ENCODE assay signal across 12 cellular contexts in the genomic region with DNA sequence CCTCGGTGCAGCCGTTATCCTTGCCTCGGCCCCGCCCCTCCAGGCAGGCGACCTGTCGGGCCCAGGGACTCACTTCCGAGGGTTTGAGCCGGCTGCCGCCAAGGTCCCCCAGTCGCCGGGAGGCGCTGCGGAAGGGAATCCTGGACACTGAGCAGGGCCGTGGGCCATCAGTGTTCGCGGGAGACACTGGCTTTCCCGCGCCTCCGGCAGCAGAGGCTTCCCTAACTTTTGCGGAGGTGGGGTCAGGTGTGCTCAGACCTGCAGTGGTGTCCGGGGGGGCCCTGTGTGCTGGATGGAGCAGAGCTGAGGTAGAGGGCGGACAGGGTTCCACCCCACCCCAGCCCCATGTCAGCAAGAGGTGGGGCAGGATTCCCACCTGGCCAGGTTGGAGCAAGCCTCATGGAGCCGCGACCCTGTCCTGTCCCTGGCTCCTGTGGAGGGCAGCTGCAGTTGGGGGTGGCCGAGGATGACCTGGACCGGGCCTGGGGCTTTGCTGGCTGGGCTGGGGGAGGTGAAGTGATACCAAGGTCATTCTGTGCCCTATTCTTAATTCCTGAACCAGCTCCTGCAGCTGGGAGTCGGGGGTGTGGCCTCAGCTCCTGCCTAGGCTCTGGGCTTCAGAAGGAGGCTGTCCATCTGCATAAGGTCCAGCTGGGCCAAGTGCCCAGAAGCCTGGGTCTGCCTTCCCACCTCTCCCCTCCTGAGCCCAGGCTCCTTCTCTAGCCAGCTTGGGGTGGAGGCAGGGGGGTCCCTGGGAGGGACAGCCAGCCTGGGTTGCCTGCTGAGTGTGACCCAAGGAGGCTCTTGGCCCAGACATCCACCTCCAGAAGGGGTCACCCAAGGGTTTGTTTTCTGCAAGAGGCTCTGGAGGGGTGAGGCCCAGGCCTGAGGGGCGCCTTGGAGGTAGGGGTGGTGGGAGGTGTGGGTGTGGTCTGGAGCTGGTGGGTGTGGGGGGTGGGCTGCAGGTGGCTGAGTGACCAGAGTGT. TPM values are rescaled to one million over a fixed set of nuclear protein-coding genes. Genes with fewer than 3 reads are reported as not detected.
DNase-seq lines count a peak whose midpoint lies in the region; TF ChIP-seq lines count a peak whose summit lies in the region.
"Had no signal": no experiment of that assay in that cellular context is flagged by ENCODE, and none has a peak within 500 bp of the region (broad histone marks: within the 10 kb centered on the region; RNA-seq: fewer than 3 reads in every experiment).

No MANE protein-coding gene starts in this region.

- H3K4me1 ChIP-seq in Karpas-422 (ENCODE audit: low read length) (peaks cover 11% of the 10 kb centered on the region), ovary (ENCODE audit: insufficient read depth) (peaks cover 17% of the 10 kb centered on the region), testis (peaks cover 37% of the 10 kb centered on the region)

- DNase-seq in NCI-H748 (lab: John Stamatoyannopoulos, UW; ENCODE audit: unreplicated experiment), result peak; percentile 60
- DNase-seq in NCI-H748 treated with DMSO at 0.1 percent for 48 hours (lab: John Stamatoyannopoulos, UW), result no peak
- peak; percentile 79 for DNase-seq in Karpas-422
- DNase-seq in ecto neural progenitor cell (ENCODE audit: low spot score), result peak; percentile 67
- peak in 3 of 5 donors; percentile 53 to 76 (median 73) for DNase-seq in ovary
- DNase-seq in DMS79 (lab: John Stamatoyannopoulos, UW), result no peak
- DNase-seq in Ammon's horn (ENCODE audit: low spot score), result no peak
- no peak for DNase-seq in testis
- DNase-seq: dermis blood vessel endothelial cell; NCI-H774; stimulated activated CD4-positive, alpha-beta T cell treated with anti-CD3 and anti-CD28 coated beads, Interleukin-1b, Interleukin-23, amount 100 ng/mL, for 48 hours had no signal

- H3K36me3 ChIP-seq in Karpas-422 (ENCODE audit: insufficient read depth, low read length) (no peaks in the 10 kb centered on the region), ovary (no peaks in the 10 kb centered on the region), testis (ENCODE audit: low read depth, missing control alignments) (no peaks in the 10 kb centered on the region)

- intact Hi-C loops in ovary (cut with DNase I), result loop anchor here in 2 of 4 donors (10.0 kb wide), 2 partner anchors 154 to 204 kb away; no protein-coding TSS in a partner anchor
- intact Hi-C loops in testis (cut with DNase I; ENCODE audit: low total_unique reads), result no loop called here

- TF ChIP-seq EP300 in ovary (IDR thresholded peaks at IDR 0.05), result no peak

- no peak overlapping the region for H3K27ac ChIP-seq in Karpas-422 (ENCODE audit: low read length)
- H3K27ac ChIP-seq in ovary, result peak overlapping the region in 1 of 2 donors; percentile 37
- H3K27ac ChIP-seq in testis, result no peak overlapping the region

- no peak overlapping the region for H3K4me2 ChIP-seq in Karpas-422 (ENCODE audit: low read depth, low read length, poor library complexity, severe bottlenecking)

- H3K4me3 ChIP-seq in Karpas-422 (ENCODE audit: low read length) (no peak overlapping the region), ovary (no peak overlapping the region), testis (peak overlapping the region in 1 of 2 donors; percentile 51)
- H3K4me3 ChIP-seq: lung had no signal

- no peaks in the 10 kb centered on the region for H3K79me2 ChIP-seq in Karpas-422 (ENCODE audit: low read length)

- H3K9me3 ChIP-seq in Karpas-422 (ENCODE audit: low read length) (no peaks in the 10 kb centered on the region), ovary (no peaks in the 10 kb centered on the region), testis (no peaks in the 10 kb centered on the region)

- H3K27me3 ChIP-seq in Karpas-422 (ENCODE audit: low read length) (no peaks in the 10 kb centered on the region), ovary (no peaks in the 10 kb centered on the region), testis (no peaks in the 10 kb centered on the region)

- H3K9ac ChIP-seq in Karpas-422 (ENCODE audit: low read length), result no peak overlapping the region

- no peak for TF ChIP-seq POLR2A in ovary (IDR thresholded peaks at IDR 0.05)
- TF ChIP-seq POLR2A in testis (IDR thresholded peaks at IDR 0.05), result no peak

- H4K20me1 ChIP-seq in Karpas-422 (ENCODE audit: insufficient read depth, low read depth, low read length), result peaks cover 9% of the 10 kb centered on the region; the same call in 1 of the 2 replicates

- no peak overlapping the region for H2AFZ ChIP-seq in Karpas-422 (ENCODE audit: low read length)

- H3K9me2 ChIP-seq in Karpas-422 (replicated peaks; ENCODE audit: insufficient read depth, low read length), result no peaks in the 10 kb centered on the region

- TF ChIP-seq CTCF in ovary (IDR thresholded peaks at IDR 0.05), result no peak
- no peak for TF ChIP-seq CTCF in testis (IDR thresholded peaks at IDR 0.05)

- 32 to 63% (median 57%) methylated on average over 20 to 28 of the region's 28 CpGs for WGBS in ovary, 3 donors
- WGBS in testis, 2 donors, result 44 to 47% methylated on average over 6 to 15 of the region's 28 CpGs

RNA-seq across cellular contexts. Expression of a gene that starts 8.4 kb away (rescaled TPM):
- total RNA-seq in Karpas-422 (2014; rRNA removed; shearing (Covaris generic); ENCODE audit: low replicate concordance), result 4.0 TPM in 1 of 2 replicates, not detected in the other
- total RNA-seq in ovary, result 100 to 1,000 TPM in 1 of 7 donors, 10 to 100 TPM in 6; 66.6 to 109 (median 89.7) TPM
- polyA plus RNA-seq in ovary, result 100 to 1,000 TPM in 1 of 2 donors, 1 to 10 TPM in 1; 6.4 to 124 TPM
- total RNA-seq in testis, result 10 to 100 TPM; 49.1 to 87.0 TPM
- 47.2 TPM for polyA plus RNA-seq in testis (ENCODE audit: insufficient read depth, low read depth, low replicate concordance)

RNA-seq across cellular contexts. Expression of a gene that starts 8.7 kb away (rescaled TPM):
- 113 and 203 TPM in 2 replicates for total RNA-seq in Karpas-422 (2014; rRNA removed; shearing (Covaris generic); ENCODE audit: low replicate concordance)
- 10 to 100 TPM; 26.8 to 89.3 (median 62.7) TPM for total RNA-seq in ovary
- 10 to 100 TPM in 1 of 2 donors, 1 to 10 TPM in 1; 4.9 to 67.3 TPM for polyA plus RNA-seq in ovary
- 10 to 100 TPM; 32.9 to 48.4 TPM for total RNA-seq in testis
- 97.3 TPM for polyA plus RNA-seq in testis (ENCODE audit: insufficient read depth, low read depth, low replicate concordance)

RNA-seq across cellular contexts. Expression of a gene that starts 18.3 kb away (rescaled TPM):
- total RNA-seq in Karpas-422 (2014; rRNA removed; shearing (Covaris generic); ENCODE audit: low replicate concordance), result 8.4 and 10.5 TPM in 2 replicates
- total RNA-seq in ovary (100 to 1,000 TPM in 6 of 7 donors, 10 to 100 TPM in 1; 32.9 to 243 (median 176) TPM), testis (100 to 1,000 TPM; 108 to 195 TPM)
- polyA plus RNA-seq in ovary (100 to 1,000 TPM in 1 of 2 donors, 10 to 100 TPM in 1; 46.3 to 168 TPM), testis (ENCODE audit: insufficient read depth, low read depth, low replicate concordance) (201 TPM)

RNA-seq across cellular contexts. Expression of a gene that starts 23.4 kb away (rescaled TPM):
- 0.48 and 1.5 TPM in 2 replicates for total RNA-seq in Karpas-422 (2014; rRNA removed; shearing (Covaris generic); ENCODE audit: low replicate concordance)
- total RNA-seq in ovary (1 to 10 TPM; 1.2 to 6.5 (median 3.9) TPM), testis (1 to 10 TPM; 6.5 to 7.4 TPM)
- polyA plus RNA-seq in ovary (1 to 10 TPM in 1 of 2 donors, under 1 TPM in 1; 0.18 to 5.0 TPM), testis (ENCODE audit: insufficient read depth, low read depth, low replicate concordance) (4.9 TPM)

RNA-seq across cellular contexts. Expression of a gene that starts 32.4 kb away (rescaled TPM):
- 32.5 and 35.8 TPM in 2 replicates for total RNA-seq in Karpas-422 (2014; rRNA removed; shearing (Covaris generic); ENCODE audit: low replicate concordance)
- total RNA-seq in ovary, result 10 to 100 TPM; 33.0 to 98.2 (median 83.0) TPM
- polyA plus RNA-seq in ovary, result 10 to 100 TPM; 12.9 to 91.5 TPM
- total RNA-seq in testis, result 100 to 1,000 TPM in 1 of 2 donors, 10 to 100 TPM in 1; 96.7 to 108 TPM
- polyA plus RNA-seq in testis (ENCODE audit: insufficient read depth, low read depth, low replicate concordance), result 86.7 TPM

Comparison
In these comparisons a context has a peak if more than half of its experiments do, and no peak if none do; other contexts are left out.
1. DNase-seq: peak in NCI-H748 (single experiment), Karpas-422 (single experiment), ecto neural progenitor cell (single experiment) and ovary (3 of 5); none in NCI-H748 treated with DMSO at 0.1 percent for 48 hours (single experiment), DMS79 (single experiment), Ammon's horn (single experiment) and testis (single experiment).
2. RNA of a gene that starts 8.4 kb away (total RNA-seq): 66.6 to 109 TPM in ovary and 49.1 to 87.0 TPM in testis; 4.0 TPM in Karpas-422; every median in the first group is over 10 times any median in the second.